In genomic region chr15:65796610-65797012, GRCh38 we compare ENCODE assay signal across 11 cellular contexts. TPM values are rescaled to one million over a fixed set of nuclear protein-coding genes. Genes with fewer than 3 reads are reported as not detected.
A peak's percentile ranks its signal among the peaks of the same experiment; 100 is the strongest.
DNase-seq lines count a peak whose midpoint lies in the region; ATAC-seq and TF ChIP-seq lines count a peak whose summit lies in the region.
"Had no signal": no experiment of that assay in that cellular context is flagged by ENCODE, and none has a peak within 500 bp of the region (broad histone marks: within the 10 kb centered on the region; RNA-seq: fewer than 3 reads in every experiment).

No MANE protein-coding gene starts in this region.

- H3K4me1 ChIP-seq in DOHH2 (ENCODE audit: control insufficient read depth, low read length) = peaks cover 58% of the 10 kb centered on the region

- H3K27me3 ChIP-seq in DOHH2 (ENCODE audit: control insufficient read depth, low read length) (no peaks in the 10 kb centered on the region), MG63 (no peaks in the 10 kb centered on the region; the same call in 1 of the 2 replicates)

- H3K4me3 Mint-ChIP-seq in nephron progenitor cell = no peak overlapping the region

- in situ Hi-C loops in astrocyte of the cerebellum (cut with HindIII; ENCODE audit: low sequenced_read_pairs) = no loop called here

- H3K36me3 ChIP-seq in DOHH2 (ENCODE audit: control insufficient read depth, low read length) (no peaks in the 10 kb centered on the region; the same call in 1 of the 2 replicates), MG63 (no peaks in the 10 kb centered on the region)

- peaks cover 40% of the 10 kb centered on the region for H3K4me1 Mint-ChIP-seq in nephron progenitor cell

- H4K20me1 ChIP-seq in DOHH2 (ENCODE audit: control insufficient read depth, insufficient read depth, low read depth, low read length) = no peaks in the 10 kb centered on the region

- H3K4me2 ChIP-seq in DOHH2 (ENCODE audit: low read length) = peak overlapping the region; percentile 36

- no peaks in the 10 kb centered on the region for H3K9me3 Mint-ChIP-seq in nephron progenitor cell

- no peak for ATAC-seq in HG03378 (IDR thresholded peaks at IDR 0.05; ENCODE audit: unreplicated experiment)

- H3K27ac ChIP-seq in DOHH2 (ENCODE audit: low read depth, low read length) = peak overlapping the region; percentile 29; the same call in 1 of the 2 replicates

- peak; percentile 5 for DNase-seq in MG63
- peak; percentile 48 for DNase-seq in astrocyte of the cerebellum (ENCODE audit: low read depth)
- DNase-seq in lung microvascular endothelial cell (ENCODE audit: low read depth in 2 of 2) = peak; percentile 70 to 95
- DNase-seq in nephron progenitor cell = no peak
- DNase-seq in activated gamma-delta T cell (lab: John Stamatoyannopoulos, UW) = no peak
- no peak for DNase-seq in central memory CD4-positive, alpha-beta T cell
- DNase-seq: activated CD4-positive, alpha-beta T cell treated with anti-CD3 and anti-CD28 coated beads for 1 hour; effector memory CD4-positive, alpha-beta T cell; NCI-H2081 had no signal

- H3K9me3 ChIP-seq in DOHH2 (ENCODE audit: control insufficient read depth, insufficient read depth, low read length) (no peaks in the 10 kb centered on the region), MG63 (no peaks in the 10 kb centered on the region)

- H3F3A ChIP-seq in DOHH2 (ENCODE audit: control insufficient read depth, insufficient read depth) = peaks cover 14% of the 10 kb centered on the region

- H3K36me3 Mint-ChIP-seq in nephron progenitor cell (ENCODE audit: low read depth) = no peaks in the 10 kb centered on the region

- no peak overlapping the region for H3K27ac Mint-ChIP-seq in nephron progenitor cell

- no peaks in the 10 kb centered on the region for H3K27me3 Mint-ChIP-seq in nephron progenitor cell (ENCODE audit: low read depth, poor library complexity)

- peaks cover 19% of the 10 kb centered on the region for H3K79me2 ChIP-seq in DOHH2 (ENCODE audit: control insufficient read depth, low read length)

- TF ChIP-seq CTCF in DOHH2 (IDR thresholded peaks at IDR 0.05; ENCODE audit: low read depth, low read length, poor library complexity, severe bottlenecking) = no peak
- no peak for TF ChIP-seq CTCF in astrocyte of the cerebellum (IDR thresholded peaks at IDR 0.05; ENCODE audit: low read depth, low read length, missing control alignments)
- TF ChIP-seq CTCF in nephron progenitor cell (IDR thresholded peaks at IDR 0.05) = no peak

- H3K9me2 ChIP-seq in DOHH2 (replicated peaks; ENCODE audit: control insufficient read depth, low read length) = no peaks in the 10 kb centered on the region

- H3K4me3 ChIP-seq in DOHH2 (ENCODE audit: low read length) (peak overlapping the region; percentile 18; the same call in 1 of the 2 replicates), MG63 (no peak overlapping the region), astrocyte of the cerebellum (ENCODE audit: low read depth, low read length) (no peak overlapping the region)

RNA-seq across cellular contexts. Expression of gene DENND4A, which starts 4.5 kb away (rescaled TPM):
- 10.8 and 13.7 TPM in 2 replicates for total RNA-seq in MG63 (2014; rRNA removed; shearing (Covaris generic); ENCODE audit: low replicate concordance)
- total RNA-seq in lung microvascular endothelial cell = 13.7 and 21.0 TPM in 2 replicates

Comparison
In these comparisons a context has a peak if more than half of its experiments do, and no peak if none do; other contexts are left out.
1. DNase-seq: peak in MG63 (single experiment), astrocyte of the cerebellum (single experiment) and lung microvascular endothelial cell (2 of 2); none in nephron progenitor cell (single experiment), activated gamma-delta T cell (single experiment) and central memory CD4-positive, alpha-beta T cell (single experiment).